In the genomic region with DNA sequence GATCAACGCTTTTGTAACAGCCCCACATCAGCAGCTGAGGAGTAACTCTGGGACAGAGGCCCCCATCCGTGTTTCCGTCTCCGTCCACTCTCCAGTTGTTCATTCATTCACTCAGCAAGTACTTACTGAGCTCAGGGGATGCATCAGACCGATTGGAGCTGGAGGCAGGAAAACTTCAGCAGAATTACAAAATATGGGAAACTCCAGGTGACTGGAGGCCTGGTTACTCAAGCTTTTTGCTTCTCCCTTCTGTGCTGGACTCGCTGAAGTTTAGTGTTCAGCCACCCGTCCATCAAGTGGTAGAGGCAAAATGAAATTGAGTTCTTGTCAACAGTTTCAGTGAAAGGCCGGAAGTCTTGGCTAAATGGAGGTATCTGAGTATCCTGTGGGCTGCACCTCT, we compare ENCODE assay signal across 1 cellular context.
TF ChIP-seq lines count a peak whose summit lies in the region.

No MANE protein-coding gene starts in this region.

TF ChIP-seq in SK-N-SH, 30 proteins besides CTCF, POLR2A, EP300 and RAD21:
- TF ChIP-seq YY1 (IDR thresholded peaks at IDR 0.05; ENCODE audit: low read depth): no peak
- TF ChIP-seq SMC3 (IDR thresholded peaks at IDR 0.05; ENCODE audit: low read depth, low read length): no peak
- TF ChIP-seq, protein P1, sequence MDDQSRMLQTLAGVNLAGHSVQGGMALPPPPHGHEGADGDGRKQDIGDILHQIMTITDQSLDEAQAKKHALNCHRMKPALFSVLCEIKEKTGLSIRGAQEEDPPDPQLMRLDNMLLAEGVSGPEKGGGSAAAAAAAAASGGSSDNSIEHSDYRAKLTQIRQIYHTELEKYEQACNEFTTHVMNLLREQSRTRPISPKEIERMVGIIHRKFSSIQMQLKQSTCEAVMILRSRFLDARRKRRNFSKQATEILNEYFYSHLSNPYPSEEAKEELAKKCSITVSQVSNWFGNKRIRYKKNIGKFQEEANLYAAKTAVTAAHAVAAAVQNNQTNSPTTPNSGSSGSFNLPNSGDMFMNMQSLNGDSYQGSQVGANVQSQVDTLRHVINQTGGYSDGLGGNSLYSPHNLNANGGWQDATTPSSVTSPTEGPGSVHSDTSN (IDR thresholded peaks at IDR 0.05): no peak
- TF ChIP-seq SIN3A (IDR thresholded peaks at IDR 0.05; ENCODE audit: borderline replicate concordance, low read depth, low read length): no peak
- no peak for TF ChIP-seq EZH2phosphoT487 (IDR thresholded peaks at IDR 0.05; ENCODE audit: borderline replicate concordance, low read depth)
- TF ChIP-seq POLR2AphosphoS5 (IDR thresholded peaks at IDR 0.05; ENCODE audit: low read depth, low read length): no peak
- no peak for TF ChIP-seq ELF1 (IDR thresholded peaks at IDR 0.05)
- TF ChIP-seq MXI1 (IDR thresholded peaks at IDR 0.05; ENCODE audit: low read depth, low read length): no peak
- TF ChIP-seq RCOR1 (IDR thresholded peaks at IDR 0.05; ENCODE audit: low read length): no peak
- TF ChIP-seq FOXJ3 (CRISPR knock-in tag; IDR thresholded peaks at IDR 0.05): no peak
- TF ChIP-seq RXRA (IDR thresholded peaks at IDR 0.05; ENCODE audit: borderline replicate concordance, low read depth): no peak
- no peak for TF ChIP-seq JUND (IDR thresholded peaks at IDR 0.05)
- no peak for TF ChIP-seq NRF1 (IDR thresholded peaks at IDR 0.05; ENCODE audit: low read depth, low read length)
